ENCODE assay signal across 9 cellular contexts in the genomic region with DNA sequence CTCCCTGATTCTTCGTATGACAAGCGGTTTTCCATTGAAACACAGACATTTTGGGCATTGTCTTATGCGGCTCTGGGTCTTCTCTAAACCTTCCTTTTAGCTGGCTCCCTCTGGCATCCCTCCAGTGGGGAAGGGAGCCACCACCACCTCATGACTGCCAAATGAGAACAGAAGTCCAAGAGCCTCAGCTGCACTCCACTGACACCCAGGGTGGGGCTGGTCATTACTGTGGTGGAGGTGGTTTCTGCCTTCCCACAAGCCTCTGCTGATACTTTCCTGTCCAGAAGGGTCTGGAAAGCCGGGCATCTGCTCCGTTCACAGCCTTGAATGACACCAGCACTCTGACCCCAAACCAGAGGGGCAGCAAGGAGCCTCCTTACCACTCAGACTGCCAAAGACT.
"Had no signal": no experiment of that assay in that cellular context is flagged by ENCODE, and none has a peak within 500 bp of the region (broad histone marks: within the 10 kb centered on the region; RNA-seq: fewer than 3 reads in every experiment).

No MANE protein-coding gene starts in this region.

- H3K4me2 ChIP-seq: GM23338 had no signal

- H3K4me3 Mint-ChIP-seq: GM23338, H9, HFFc6 had no signal

- H3K27ac ChIP-seq: GM23248 had no signal

- ATAC-seq: GM23338, HCT116 had no signal

- H2AFZ ChIP-seq: GM23248, GM23338 had no signal

- H3K9ac ChIP-seq: GM23248 had no signal

- H3K4me1 ChIP-seq: HAP-1 had no signal

- H3K27ac Mint-ChIP-seq: GM23338, H9, HFFc6 had no signal

- H3K4me3 ChIP-seq: GM23248, GM23338, HAP-1 had no signal

- H3K9me3 Mint-ChIP-seq: H9, HFFc6 had no signal

- H3K9me3 ChIP-seq: HAP-1 had no signal

- H3K36me3 ChIP-seq: HAP-1 had no signal

- DNase-seq: GM23248, GOT3, H7, H9, HCEC 1CT, HFFc6 had no signal

- H3K4me1 Mint-ChIP-seq: GM23338 had no signal
